In genomic region chr14:51396222-51396815, GRCh38 we compare ENCODE assay signal across 8 cellular contexts.
A peak's percentile ranks its signal among the peaks of the same experiment; 100 is the strongest.
DNase-seq lines count a peak whose midpoint lies in the region; ATAC-seq lines count a peak whose summit lies in the region.
"Had no signal": no experiment of that assay in that cellular context is flagged by ENCODE, and none has a peak within 500 bp of the region (broad histone marks: within the 10 kb centered on the region; RNA-seq: fewer than 3 reads in every experiment).

No MANE protein-coding gene starts in this region.

- H3K9me3 ChIP-seq in muscle layer of colon (ENCODE audit: low read length) = no peaks in the 10 kb centered on the region

- DNase-seq in NCI-H446 treated with DMSO at 0.1 percent for 48 hours (lab: John Stamatoyannopoulos, UW) (peak; percentile 98), dermis microvascular lymphatic vessel endothelial cell (ENCODE audit: low read depth in 2 of 2) (peak; percentile 91 to 99), activated gamma-delta T cell treated with Interleukin-2 at 50 U/mL for 16 hours (no peak)
- no peak for DNase-seq in stimulated activated CD4-positive, alpha-beta T cell treated with anti-CD3 and anti-CD28 coated beads, Interleukin-15, amount 100 ng/mL, for 24 hours
- no peak for DNase-seq in stimulated activated CD4-positive, alpha-beta T cell treated with anti-CD3 and anti-CD28 coated beads, Interleukin-2, amount 100 ng/mL, for 48 hours
- DNase-seq: NCI-H2081 treated with DMSO at 0.1 percent for 48 hours had no signal

- H3K27ac ChIP-seq in muscle layer of colon (ENCODE audit: low read depth, low read length) = peak overlapping the region; percentile 66

- peaks cover 52% of the 10 kb centered on the region for H3K4me1 ChIP-seq in muscle layer of colon (ENCODE audit: insufficient read depth, low read length)

- H3K9ac ChIP-seq in muscle layer of colon (ENCODE audit: low read length) = no peak overlapping the region

- no peaks in the 10 kb centered on the region for H3K36me3 ChIP-seq in muscle layer of colon (ENCODE audit: insufficient read depth, low read length)

- H3K4me3 ChIP-seq in muscle layer of colon (ENCODE audit: low read depth in 1 of 2, low read length in 2 of 2) = peak overlapping the region in 1 of 2 donors; percentile 9

- no peak for ATAC-seq in HG03439 (IDR thresholded peaks at IDR 0.05; ENCODE audit: unreplicated experiment)

- no peaks in the 10 kb centered on the region for H3K27me3 ChIP-seq in muscle layer of colon (ENCODE audit: control insufficient read depth in 1 of 2, insufficient read depth in 2 of 2, low read length in 2 of 2)

Comparison
In these comparisons a context has a peak if more than half of its experiments do, and no peak if none do; other contexts are left out.
1. DNase-seq: peak in NCI-H446 treated with DMSO at 0.1 percent for 48 hours (single experiment) and dermis microvascular lymphatic vessel endothelial cell (2 of 2); none in activated gamma-delta T cell treated with Interleukin-2 at 50 U/mL for 16 hours (single experiment), stimulated activated CD4-positive, alpha-beta T cell treated with anti-CD3 and anti-CD28 coated beads, Interleukin-15, amount 100 ng/mL, for 24 hours (single experiment) and stimulated activated CD4-positive, alpha-beta T cell treated with anti-CD3 and anti-CD28 coated beads, Interleukin-2, amount 100 ng/mL, for 48 hours (0 of 2).